In genomic region chr6:90411292-90411781, GRCh38 we compare ENCODE assay signal across 8 cellular contexts.
A peak's percentile ranks its signal among the peaks of the same experiment; 100 is the strongest.
DNase-seq lines count a peak whose midpoint lies in the region; ATAC-seq, FAIRE-seq and TF ChIP-seq lines count a peak whose summit lies in the region.

No MANE protein-coding gene starts in this region.

- H3K27me3 Mint-ChIP-seq in CD8-positive, alpha-beta memory T cell: peaks cover 0 to 6% of the 10 kb centered on the region in 2 donors

- peak overlapping the region; percentile 35 to 92 (median 86) for H3K27ac Mint-ChIP-seq in CD8-positive, alpha-beta memory T cell

- H3K36me3 ChIP-seq in CD8-positive, alpha-beta memory T cell (ENCODE audit: insufficient read depth, low read length): no peaks in the 10 kb centered on the region
- no peaks in the 10 kb centered on the region for H3K36me3 ChIP-seq in small intestine (ENCODE audit: control insufficient read depth in 2 of 2, insufficient read depth in 2 of 2, low read length in 2 of 2)
- no peaks in the 10 kb centered on the region for H3K36me3 ChIP-seq in testis (ENCODE audit: low read depth, missing control alignments)
- H3K36me3 ChIP-seq in adrenal gland (replicated peaks in 1 of 2): no peaks in the 10 kb centered on the region

- no peaks in the 10 kb centered on the region for H3K9me3 ChIP-seq in CD8-positive, alpha-beta memory T cell (ENCODE audit: low read length)
- H3K9me3 ChIP-seq in small intestine (ENCODE audit: control insufficient read depth, low read depth): no peaks in the 10 kb centered on the region
- H3K9me3 ChIP-seq in testis: no peaks in the 10 kb centered on the region
- no peaks in the 10 kb centered on the region for H3K9me3 ChIP-seq in adrenal gland (replicated peaks in 1 of 3)

- no peak overlapping the region for H3K4me3 ChIP-seq in CD8-positive, alpha-beta memory T cell (ENCODE audit: low read length)
- H3K4me3 ChIP-seq in small intestine (ENCODE audit: low read depth in 1 of 2, low read length in 2 of 2): no peak overlapping the region
- no peak overlapping the region for H3K4me3 ChIP-seq in testis
- no peak overlapping the region for H3K4me3 ChIP-seq in adrenal gland
- H3K4me3 ChIP-seq in foreskin fibroblast (ENCODE audit: low read depth in 1 of 2, low read length in 2 of 2): no peak overlapping the region

- intact Hi-C loops in testis (cut with DNase I; ENCODE audit: low total_unique reads) (no loop called here), adrenal gland (cut with DNase I) (no loop called here)

- H3K4me1 ChIP-seq in CD8-positive, alpha-beta memory T cell (ENCODE audit: insufficient read depth, low read length): peaks cover 33% of the 10 kb centered on the region
- no peaks in the 10 kb centered on the region for H3K4me1 ChIP-seq in small intestine (ENCODE audit: control insufficient read depth in 2 of 2, insufficient read depth in 1 of 2, low read depth in 1 of 2, low read length in 1 of 2)
- H3K4me1 ChIP-seq in testis: no peaks in the 10 kb centered on the region
- peaks cover 0 to 4% of the 10 kb centered on the region in 2 donors for H3K4me1 ChIP-seq in adrenal gland (replicated peaks in 1 of 2)

- TF ChIP-seq POLR2A in testis (IDR thresholded peaks at IDR 0.05) (no peak), adrenal gland (IDR thresholded peaks at IDR 0.05) (no peak)

- no peak overlapping the region for H3K27ac ChIP-seq in CD8-positive, alpha-beta memory T cell (ENCODE audit: low read depth, low read length)
- peak overlapping the region in 1 of 2 donors; percentile 30 for H3K27ac ChIP-seq in small intestine (ENCODE audit: low read depth in 1 of 2, low read length in 1 of 2)
- H3K27ac ChIP-seq in testis: no peak overlapping the region
- H3K27ac ChIP-seq in adrenal gland: no peak overlapping the region

- FAIRE-seq in small intestine (lab: Jason Lieb, UNC): no peak

- peaks cover 0 to 3% (median 2%) of the 10 kb centered on the region in 5 donors for H3K9me3 Mint-ChIP-seq in CD8-positive, alpha-beta memory T cell

- 44 to 70% (median 47%) methylated on average over 7 of the region's 7 CpGs for WGBS in small intestine, 3 donors
- 92% methylated on average over 7 of the region's 7 CpGs for WGBS in testis, 2 donors
- WGBS in adrenal gland, 4 donors: 81 to 90% (median 83%) methylated on average over 7 of the region's 7 CpGs

- peaks cover 47 to 63% (median 61%) of the 10 kb centered on the region in 3 donors for H3K4me1 Mint-ChIP-seq in CD8-positive, alpha-beta memory T cell

- peaks cover 0 to 2% (median 0%) of the 10 kb centered on the region in 3 donors for H3K36me3 Mint-ChIP-seq in CD8-positive, alpha-beta memory T cell

- H3K4me3 Mint-ChIP-seq in CD8-positive, alpha-beta memory T cell: peak overlapping the region in 3 of 7 donors; percentile 22 to 34 (median 27)

- POLR2A ChIA-PET in CD8-positive, alpha-beta memory T cell (lab: Charles Lee): interaction anchor here (0.6 to 1.5 kb wide), 6 partner anchors 9 to 114 kb away, joined by 3 to 5 read pairs (median 3); no protein-coding TSS in a partner anchor

- TF ChIP-seq CTCF in testis (IDR thresholded peaks at IDR 0.05) (no peak), adrenal gland (IDR thresholded peaks at IDR 0.05) (no peak), foreskin fibroblast (IDR thresholded peaks at IDR 0.05; ENCODE audit: low read depth, low read length) (no peak)

- CTCF ChIA-PET in CD8-positive, alpha-beta memory T cell (lab: Charles Lee): interaction anchor here (1.2 to 4.7 kb wide), 5 partner anchors 12 to 114 kb away, joined by 3 to 30 read pairs (median 5); partner anchors contain the start of gene BACH2

- H3K27me3 ChIP-seq in CD8-positive, alpha-beta memory T cell (ENCODE audit: insufficient read depth, low read length, poor library complexity, severe bottlenecking): no peaks in the 10 kb centered on the region
- H3K27me3 ChIP-seq in small intestine (ENCODE audit: control insufficient read depth in 2 of 2, insufficient read depth in 2 of 2, low read length in 2 of 2) (no peaks in the 10 kb centered on the region), testis (no peaks in the 10 kb centered on the region), adrenal gland (peaks cover 3% of the 10 kb centered on the region)

- ATAC-seq in GM21423 (IDR thresholded peaks at IDR 0.05; ENCODE audit: unreplicated experiment): peak; percentile 89
- ATAC-seq in HG03565 (IDR thresholded peaks at IDR 0.05; ENCODE audit: unreplicated experiment): peak; percentile 94

- peak in 4 of 5 donors; percentile 21 to 77 (median 41) for DNase-seq in CD8-positive, alpha-beta memory T cell
- peak; percentile 48 for DNase-seq in activated T-cell treated with anti-CD3 and anti-CD28 coated beads, Interleukin-2, amount 50 U/mL, for 1 hour
- DNase-seq in small intestine: peak; percentile 20
- no peak for DNase-seq in testis
- no peak for DNase-seq in adrenal gland
- no peak for DNase-seq in foreskin fibroblast

Comparison
In these comparisons a context has a peak if more than half of its experiments do, and no peak if none do; other contexts are left out.
1. DNase-seq: peak in CD8-positive, alpha-beta memory T cell (4 of 5), activated T-cell treated with anti-CD3 and anti-CD28 coated beads, Interleukin-2, amount 50 U/mL, for 1 hour (single experiment) and small intestine (single experiment); none in testis (single experiment), adrenal gland (0 of 7) and foreskin fibroblast (0 of 2).